23 cellular contexts compared by ENCODE assay signal in genomic region chr14:67319142-67319541, GRCh38. TPM values are rescaled to one million over a fixed set of nuclear protein-coding genes. Genes with fewer than 3 reads are reported as not detected.
DNase-seq lines count a peak whose midpoint lies in the region; ATAC-seq and TF ChIP-seq lines count a peak whose summit lies in the region.
"Had no signal": no experiment of that assay in that cellular context is flagged by ENCODE, and none has a peak within 500 bp of the region (broad histone marks: within the 10 kb centered on the region; RNA-seq: fewer than 3 reads in every experiment).

No MANE protein-coding gene starts in this region.

- TF ChIP-seq CTCF in SK-N-SH (IDR thresholded peaks at IDR 0.05): no peak
- TF ChIP-seq CTCF in foreskin keratinocyte (conservative IDR thresholded peaks at IDR 0.05): no peak

- H3K27ac ChIP-seq in SK-N-SH (ENCODE audit: low read depth in 2 of 2, low read length in 1 of 2): no peak overlapping the region
- H3K27ac ChIP-seq in foreskin keratinocyte: no peak overlapping the region
- H3K27ac ChIP-seq: gastrocnemius medialis, HL-60, left ventricle myocardium inferior, pancreas had no signal

- no peak for TF ChIP-seq RAD21 in SK-N-SH (IDR thresholded peaks at IDR 0.05; ENCODE audit: low read length)

- H3K4me1 ChIP-seq in SK-N-SH (ENCODE audit: control insufficient read depth in 1 of 2, insufficient read depth in 2 of 2, low read depth in 1 of 2, low read length in 1 of 2) (no peaks in the 10 kb centered on the region), foreskin keratinocyte (no peaks in the 10 kb centered on the region)
- H3K4me1 ChIP-seq: gastrocnemius medialis, left ventricle myocardium inferior, pancreas had no signal

- no peaks in the 10 kb centered on the region for H3K79me2 ChIP-seq in SK-N-SH (ENCODE audit: insufficient read depth)

- H3K4me2 ChIP-seq in SK-N-SH: no peak overlapping the region

- H3K27me3 ChIP-seq in SK-N-SH (ENCODE audit: insufficient read depth) (no peaks in the 10 kb centered on the region), foreskin keratinocyte (no peaks in the 10 kb centered on the region)
- H3K27me3 ChIP-seq: gastrocnemius medialis, pancreas had no signal

- H3K9me3 ChIP-seq in SK-N-SH: no peaks in the 10 kb centered on the region
- H3K9me3 ChIP-seq: gastrocnemius medialis, left ventricle myocardium inferior, pancreas had no signal

- ATAC-seq in foreskin keratinocyte (peak; percentile 31), sciatic nerve (no peak)
- ATAC-seq: activated CD4-positive, CD25-positive, alpha-beta regulatory T cell treated with anti-CD3 and anti-CD28 coated beads, Interleukin-2, amount 50 U/mL, for 24 hours; gastrocnemius medialis; pancreas; right cardiac atrium; Right ventricle myocardium inferior; stimulated activated naive CD8-positive, alpha-beta T cell treated with anti-CD3 and anti-CD28 coated beads, Interleukin-15, Interleukin-2, amounts not matched to agents 100 U/mL and 50 U/mL, for 24 hours had no signal

- CTCF ChIA-PET in SK-N-SH (lab: Yijun Ruan, JAX): interaction anchor here (1.1 to 1.5 kb wide), 3 partner anchors 16 to 152 kb away, joined by 3 to 4 read pairs (median 3); no protein-coding TSS in a partner anchor

- peaks cover 46 to 77% of the 10 kb centered on the region in 2 experiments for H3K36me3 ChIP-seq in SK-N-SH (replicated peaks in 1 of 2; ENCODE audit: control insufficient read depth in 1 of 2, insufficient read depth in 2 of 2, low read length in 1 of 2)

- no peak overlapping the region for H3K9ac ChIP-seq in SK-N-SH

- DNase-seq in GM04503 (ENCODE audit: low read depth) (peak; percentile 2), LHCN-M2 (ENCODE audit: low read depth) (peak; percentile 64), SK-N-SH (no peak), foreskin keratinocyte (no peak), sciatic nerve (ENCODE audit: low spot score) (no peak), NK-92 (lab: John Stamatoyannopoulos, UW; ENCODE audit: unreplicated experiment) (no peak), T-helper 1 cell (no peak)
- DNase-seq: activated CD4-positive, alpha-beta memory T cell treated with anti-CD3 and anti-CD28 coated beads, Interleukin-2, amount 10 ng/mL, durations not matched to agents 7 days and 5 days; activated T-cell treated with anti-CD3 and anti-CD28 coated beads for 4 hours; Calu3; effector CD8-positive, alpha-beta T cell; erythroblast; gastrocnemius medialis; H7; left ventricle myocardium inferior; midbrain; NCI-H82; pancreas; right cardiac atrium; stimulated activated naive CD8-positive, alpha-beta T cell treated with anti-CD3 and anti-CD28 coated beads, Interleukin-15, Interleukin-2, amounts not matched to agents 100 U/mL and 50 U/mL, for 24 hours had no signal

- no peak overlapping the region for H3K4me3 ChIP-seq in SK-N-SH (ENCODE audit: low read depth in 2 of 2, low read length in 1 of 2)
- H3K4me3 ChIP-seq: gastrocnemius medialis, left ventricle myocardium inferior, pancreas had no signal

- intact Hi-C loops in sciatic nerve (cut with DNase I): no loop called here

- TF ChIP-seq EP300 in SK-N-SH (IDR thresholded peaks at IDR 0.05; ENCODE audit: borderline replicate concordance in 1 of 2, low read depth in 1 of 2, low read length in 1 of 2): no peak

- H3F3A ChIP-seq in SK-N-SH (replicated peaks; ENCODE audit: insufficient read depth): peaks cover 22% of the 10 kb centered on the region

- no peak overlapping the region for H2AFZ ChIP-seq in SK-N-SH (ENCODE audit: low read depth)

- no peaks in the 10 kb centered on the region for H4K20me1 ChIP-seq in SK-N-SH (ENCODE audit: insufficient read depth)

- no peaks in the 10 kb centered on the region for H3K9me2 ChIP-seq in SK-N-SH

- POLR2A ChIA-PET in SK-N-SH (lab: Yijun Ruan, JAX): no interaction called here

TF ChIP-seq in SK-N-SH, 30 proteins besides CTCF, POLR2A, EP300 and RAD21:
- TF ChIP-seq TCF12 (IDR thresholded peaks at IDR 0.05): peak; percentile 71
- TF ChIP-seq JUND (IDR thresholded peaks at IDR 0.05): 0 out of 2 replicates have a peak, but pooled peaks have one; percentile 16
- peak; percentile 75 for TF ChIP-seq PBX3 (IDR thresholded peaks at IDR 0.05)
- TF ChIP-seq GATA2 (CRISPR knock-in tag; IDR thresholded peaks at IDR 0.05): no peak

RNA-seq across cellular contexts. Expression of gene ATP6V1D, which starts 40.5 kb away (rescaled TPM):
- total RNA-seq in LHCN-M2 (2014; rRNA removed): 135 and 139 TPM in 2 replicates
- polyA plus RNA-seq in LHCN-M2 (2012): 85.9 TPM
- 39.2 and 51.9 TPM in 2 replicates for polyA plus RNA-seq in SK-N-SH (2012; rRNA removed)
- polyA plus RNA-seq in SK-N-SH (2012; cell fraction: cytosol; rRNA removed): 63.3 and 74.1 TPM in 2 replicates
- polyA plus RNA-seq in SK-N-SH (2012; cell fraction: nucleus; rRNA removed): 11.5 and 24.1 TPM in 2 replicates
- total RNA-seq in foreskin keratinocyte: 93.4 and 115 TPM in 2 replicates
- 70.2 and 77.0 TPM in 2 replicates for polyA plus RNA-seq in foreskin keratinocyte
- total RNA-seq in sciatic nerve: 46.0 TPM

RNA-seq across cellular contexts. Expression of gene EIF2S1, which starts 41.0 kb away (rescaled TPM):
- total RNA-seq in LHCN-M2 (2014; rRNA removed) (285 and 310 TPM in 2 replicates), foreskin keratinocyte (200 and 235 TPM in 2 replicates), sciatic nerve (59.0 TPM)
- polyA plus RNA-seq in LHCN-M2 (2012): 144 TPM
- polyA plus RNA-seq in SK-N-SH (2012; rRNA removed) (57.2 and 57.7 TPM in 2 replicates), foreskin keratinocyte (121 and 144 TPM in 2 replicates)
- 85.5 and 141 TPM in 2 replicates for polyA plus RNA-seq in SK-N-SH (2012; cell fraction: cytosol; rRNA removed)
- polyA plus RNA-seq in SK-N-SH (2012; cell fraction: nucleus; rRNA removed): 14.6 and 26.9 TPM in 2 replicates

Comparison
In these comparisons a context has a peak if more than half of its experiments do, and no peak if none do; other contexts are left out.
1. DNase-seq: peak in GM04503 (single experiment) and LHCN-M2 (single experiment); none in SK-N-SH (single experiment), foreskin keratinocyte (0 of 2), sciatic nerve (single experiment), NK-92 (single experiment) and T-helper 1 cell (0 of 5).